Comparison of ENCODE assay signal across 28 cellular contexts in genomic region chr16:58801838-58802237, GRCh38.
"Had no signal": no experiment of that assay in that cellular context is flagged by ENCODE, and none has a peak within 500 bp of the region (broad histone marks: within the 10 kb centered on the region; RNA-seq: fewer than 3 reads in every experiment).

No MANE protein-coding gene starts in this region.

- H3K36me3 ChIP-seq: colonic mucosa, esophagus muscularis mucosa, esophagus squamous epithelium, gastrocnemius medialis, gastroesophageal sphincter, heart left ventricle, heart right ventricle had no signal

- H3K4me1 ChIP-seq: colonic mucosa, esophagus muscularis mucosa, esophagus squamous epithelium, foreskin keratinocyte, gastrocnemius medialis, gastroesophageal sphincter, heart left ventricle, heart right ventricle had no signal

- FAIRE-seq: colon, endometrium, endothelial cell of umbilical vein, frontal cortex had no signal

- H3K27ac ChIP-seq: colonic mucosa, coronary artery, dorsolateral prefrontal cortex, epithelial cell of prostate, esophagus muscularis mucosa, esophagus squamous epithelium, foreskin keratinocyte, gastrocnemius medialis, gastroesophageal sphincter, heart left ventricle, heart right ventricle had no signal

- H3K27ac Mint-ChIP-seq: dendritic cell treated with granulocyte-macrophage colony-stimulating factor and Interleukin-4, amounts not matched to agents 40 ng/mL and 50 ng/mL, for 4 days; effector memory CD8-positive, alpha-beta T cell; endodermal cell had no signal

- H3K4me1 Mint-ChIP-seq: endodermal cell had no signal

- H3K27me3 ChIP-seq: colonic mucosa, dorsolateral prefrontal cortex, esophagus muscularis mucosa, esophagus squamous epithelium, foreskin keratinocyte, gastrocnemius medialis, gastroesophageal sphincter, heart left ventricle, heart right ventricle had no signal

- ATAC-seq: effector memory CD8-positive, alpha-beta T cell; esophagus mucosa; foreskin keratinocyte; gastrocnemius medialis; gastroesophageal sphincter; heart left ventricle; heart right ventricle had no signal

- H3K4me3 Mint-ChIP-seq: dendritic cell treated with granulocyte-macrophage colony-stimulating factor and Interleukin-4, amounts not matched to agents 40 ng/mL and 50 ng/mL, for 4 days; effector memory CD8-positive, alpha-beta T cell; endodermal cell had no signal

- DNase-seq: colonic mucosa; cortex of kidney; dermis blood vessel endothelial cell; dorsolateral prefrontal cortex; effector CD4-positive, alpha-beta T cell; effector CD8-positive, alpha-beta T cell; effector memory CD4-positive, alpha-beta T cell; effector memory CD8-positive, alpha-beta T cell; endodermal cell; erythroblast; esophagus squamous epithelium; foreskin fibroblast; foreskin keratinocyte; foreskin melanocyte; gastrocnemius medialis; glutamatergic neuron; heart left ventricle; heart right ventricle had no signal

- H3K4me3 ChIP-seq: colonic mucosa, coronary artery, dorsolateral prefrontal cortex, esophagus muscularis mucosa, esophagus squamous epithelium, gastrocnemius medialis, gastroesophageal sphincter, heart left ventricle, heart right ventricle had no signal

- H3K9me3 ChIP-seq: colonic mucosa, gastrocnemius medialis had no signal
